ENCODE assay signal across 9 cellular contexts in genomic region chr2:37625781-37626548, GRCh38. TPM values are rescaled to one million over a fixed set of nuclear protein-coding genes. Genes with fewer than 3 reads are reported as not detected.
DNase-seq lines count a peak whose midpoint lies in the region; TF ChIP-seq lines count a peak whose summit lies in the region.
"Had no signal": no experiment of that assay in that cellular context is flagged by ENCODE, and none has a peak within 500 bp of the region (broad histone marks: within the 10 kb centered on the region; RNA-seq: fewer than 3 reads in every experiment).

No MANE protein-coding gene starts in this region.

- DNase-seq in DMS 273 (lab: John Stamatoyannopoulos, UW; ENCODE audit: unreplicated experiment), result peak; percentile 30
- DNase-seq in DMS 273 treated with DMSO at 0.1 percent for 48 hours (lab: John Stamatoyannopoulos, UW), result no peak
- DNase-seq in Peyer's patch, result peak in 2 of 3 donors; percentile 78 to 81
- DNase-seq in prostate gland (ENCODE audit: low spot score), result no peak
- no peak for DNase-seq in SK-N-DZ (ENCODE audit: low spot score)
- DNase-seq in NCI-H2227 treated with DMSO at 0.1 percent for 48 hours (lab: John Stamatoyannopoulos, UW), result no peak
- no peak for DNase-seq in hippocampal formation (lab: John Stamatoyannopoulos, UW)

- H3K9me3 Mint-ChIP-seq in activated naive CD8-positive, alpha-beta T cell (ENCODE audit: low read depth), result no peaks in the 10 kb centered on the region

- H3K4me1 ChIP-seq in Peyer's patch (peaks cover 0 to 15% (median 7%) of the 10 kb centered on the region in 4 donors), prostate gland (replicated peaks) (no peaks in the 10 kb centered on the region)

- no peaks in the 10 kb centered on the region for H3K27me3 Mint-ChIP-seq in activated naive CD8-positive, alpha-beta T cell

- TF ChIP-seq CTCF in Peyer's patch (IDR thresholded peaks at IDR 0.05) (no peak), prostate gland (IDR thresholded peaks at IDR 0.05) (no peak)

- peak overlapping the region in 3 of 4 donors; percentile 7 to 67 (median 50) for H3K27ac ChIP-seq in Peyer's patch
- peak overlapping the region; percentile 24 to 44 for H3K27ac ChIP-seq in prostate gland
- H3K27ac ChIP-seq: 22Rv1 had no signal

- H3K4me3 Mint-ChIP-seq in activated naive CD8-positive, alpha-beta T cell, result peak overlapping the region; percentile 74

- TF ChIP-seq POLR2A in Peyer's patch (IDR thresholded peaks at IDR 0.05) (no peak), prostate gland (IDR thresholded peaks at IDR 0.05) (no peak)

- peaks cover 6% of the 10 kb centered on the region for H3K36me3 Mint-ChIP-seq in activated naive CD8-positive, alpha-beta T cell

- H3K27ac Mint-ChIP-seq in activated naive CD8-positive, alpha-beta T cell, result peak overlapping the region; percentile 94

- H3K4me1 Mint-ChIP-seq in activated naive CD8-positive, alpha-beta T cell (ENCODE audit: low read depth), result peaks cover 84% of the 10 kb centered on the region

- 52% methylated on average over 12 of the region's 12 CpGs for WGBS in prostate gland

- H3K36me3 ChIP-seq in Peyer's patch, result no peaks in the 10 kb centered on the region
- H3K36me3 ChIP-seq in prostate gland, result no peaks in the 10 kb centered on the region

- H3K4me3 ChIP-seq in Peyer's patch (no peak overlapping the region), prostate gland (no peak overlapping the region)

- intact Hi-C loops in prostate gland (cut with DNase I), result no loop called here

- H3K27me3 ChIP-seq in Peyer's patch (no peaks in the 10 kb centered on the region), prostate gland (replicated peaks; ENCODE audit: insufficient read depth) (no peaks in the 10 kb centered on the region)

- H3K9me3 ChIP-seq in Peyer's patch (no peaks in the 10 kb centered on the region), prostate gland (no peaks in the 10 kb centered on the region)

RNA-seq across cellular contexts. Expression of gene CDC42EP3, which starts 45.5 kb away (rescaled TPM):
- total RNA-seq in Peyer's patch, result 1 to 10 TPM; 7.0 to 9.5 (median 7.6) TPM
- 10 to 100 TPM; 38.5 to 75.5 TPM for total RNA-seq in prostate gland
- 16.9 and 26.3 TPM in 2 replicates for polyA plus RNA-seq in SK-N-DZ (2014; cell fraction: cytosol; rRNA removed)
- polyA plus RNA-seq in SK-N-DZ (2014; cell fraction: nucleus; rRNA removed), result 11.6 and 14.7 TPM in 2 replicates

Comparison
In these comparisons a context has a peak if more than half of its experiments do, and no peak if none do; other contexts are left out.
1. DNase-seq: peak in DMS 273 (single experiment) and Peyer's patch (2 of 3); none in DMS 273 treated with DMSO at 0.1 percent for 48 hours (single experiment), prostate gland (single experiment), SK-N-DZ (single experiment), NCI-H2227 treated with DMSO at 0.1 percent for 48 hours (single experiment) and hippocampal formation (0 of 2).